In the genomic region with DNA sequence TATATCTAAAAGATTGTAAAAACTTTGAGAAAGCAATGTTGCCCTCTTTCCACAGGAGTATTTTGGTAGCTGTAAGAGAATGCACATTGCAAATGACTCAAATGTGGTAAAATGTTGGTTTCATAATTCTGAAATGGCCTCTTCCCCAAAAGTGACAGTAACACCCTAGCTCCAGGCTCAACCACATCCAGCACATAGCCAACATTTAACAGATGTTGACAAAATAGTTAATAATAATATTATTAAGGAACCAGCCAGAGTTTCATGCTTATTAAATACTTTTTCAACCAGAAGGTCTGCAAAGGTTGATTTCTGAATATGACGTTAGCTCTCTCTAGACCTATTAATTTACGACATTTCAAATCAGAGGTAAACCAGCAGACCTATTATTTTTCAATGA, we compare ENCODE assay signal across 8 cellular contexts. TPM values are rescaled to one million over a fixed set of nuclear protein-coding genes. Genes with fewer than 3 reads are reported as not detected.
DNase-seq lines count a peak whose midpoint lies in the region; ATAC-seq lines count a peak whose summit lies in the region.

No MANE protein-coding gene starts in this region.

- H3K4me1 Mint-ChIP-seq in activated CD4-positive, alpha-beta memory T cell treated with anti-CD3 and anti-CD28 coated beads, Interleukin-2, amount 10 ng/mL, durations not matched to agents 7 days and 5 days = peaks cover 80% of the 10 kb centered on the region

- H3K27me3 Mint-ChIP-seq in activated CD4-positive, alpha-beta memory T cell treated with anti-CD3 and anti-CD28 coated beads, Interleukin-2, amount 10 ng/mL, durations not matched to agents 7 days and 5 days = no peaks in the 10 kb centered on the region

- intact Hi-C loops in posterior cingulate gyrus (cut with DNase I) = no loop called here

- no peaks in the 10 kb centered on the region for H3K9me3 Mint-ChIP-seq in activated CD4-positive, alpha-beta memory T cell treated with anti-CD3 and anti-CD28 coated beads, Interleukin-2, amount 10 ng/mL, durations not matched to agents 7 days and 5 days

- H3K4me3 Mint-ChIP-seq in activated CD4-positive, alpha-beta memory T cell treated with anti-CD3 and anti-CD28 coated beads, Interleukin-2, amount 10 ng/mL, durations not matched to agents 7 days and 5 days = peak overlapping the region; percentile 88

- CTCF ChIA-PET in activated CD4-positive, alpha-beta memory T cell treated with anti-CD3 and anti-CD28 coated beads, Interleukin-2, amount 10 ng/mL, durations not matched to agents 7 days and 5 days (lab: Charles Lee) = interaction anchor here (1.0 to 1.4 kb wide), 4 partner anchors 22 to 1876 kb away, joined by 3 to 6 read pairs (median 3); no protein-coding TSS in a partner anchor

- peak; percentile 43 for ATAC-seq in HG03095 (IDR thresholded peaks at IDR 0.05; ENCODE audit: unreplicated experiment)
- no peak for ATAC-seq in GM21737 (IDR thresholded peaks at IDR 0.05; ENCODE audit: unreplicated experiment)

- DNase-seq in activated CD4-positive, alpha-beta T cell treated with anti-CD3 and anti-CD28 coated beads for 48 hours = peak; percentile 14
- DNase-seq in activated CD4-positive, alpha-beta T cell treated with anti-CD3 and anti-CD28 coated beads, Interleukin-2, amount 50 U/mL, for 4 hours = no peak
- peak; percentile 32 for DNase-seq in activated CD4-positive, alpha-beta memory T cell treated with anti-CD3 and anti-CD28 coated beads, Interleukin-2, amount 10 ng/mL, durations not matched to agents 7 days and 5 days
- DNase-seq in kidney glomerular epithelial cell (lab: John Stamatoyannopoulos, UW) = peak; percentile 62
- DNase-seq in posterior cingulate gyrus = no peak
- DNase-seq in NCI-H2081 treated with DMSO at 0.1 percent for 48 hours (lab: John Stamatoyannopoulos, UW) = no peak

- POLR2A ChIA-PET in activated CD4-positive, alpha-beta memory T cell treated with anti-CD3 and anti-CD28 coated beads, Interleukin-2, amount 10 ng/mL, durations not matched to agents 7 days and 5 days (lab: Charles Lee) = interaction anchor here (1.0 to 3.4 kb wide), 9 partner anchors 9 to 1385 kb away, joined by 3 to 22 read pairs (median 4); no protein-coding TSS in a partner anchor

- H3K27ac Mint-ChIP-seq in activated CD4-positive, alpha-beta memory T cell treated with anti-CD3 and anti-CD28 coated beads, Interleukin-2, amount 10 ng/mL, durations not matched to agents 7 days and 5 days = peak overlapping the region; percentile 90

- H3K36me3 Mint-ChIP-seq in activated CD4-positive, alpha-beta memory T cell treated with anti-CD3 and anti-CD28 coated beads, Interleukin-2, amount 10 ng/mL, durations not matched to agents 7 days and 5 days (ENCODE audit: low read depth) = peaks cover 26% of the 10 kb centered on the region

RNA-seq across cellular contexts. Expression of a gene that starts 1.3 kb away (rescaled TPM):
- total RNA-seq in activated CD4-positive, alpha-beta memory T cell treated with anti-CD3 and anti-CD28 coated beads, Interleukin-2, amount 10 ng/mL, durations not matched to agents 7 days and 5 days = 100 to 1,000 TPM; 204 TPM

Comparison
In these comparisons a context has a peak if more than half of its experiments do, and no peak if none do; other contexts are left out.
1. DNase-seq: peak in activated CD4-positive, alpha-beta T cell treated with anti-CD3 and anti-CD28 coated beads for 48 hours (single experiment), activated CD4-positive, alpha-beta memory T cell treated with anti-CD3 and anti-CD28 coated beads, Interleukin-2, amount 10 ng/mL, durations not matched to agents 7 days and 5 days (single experiment) and kidney glomerular epithelial cell (single experiment); none in activated CD4-positive, alpha-beta T cell treated with anti-CD3 and anti-CD28 coated beads, Interleukin-2, amount 50 U/mL, for 4 hours (0 of 2), posterior cingulate gyrus (0 of 10) and NCI-H2081 treated with DMSO at 0.1 percent for 48 hours (single experiment).